ENCODE assay signal across 1 cellular context in the genomic region with DNA sequence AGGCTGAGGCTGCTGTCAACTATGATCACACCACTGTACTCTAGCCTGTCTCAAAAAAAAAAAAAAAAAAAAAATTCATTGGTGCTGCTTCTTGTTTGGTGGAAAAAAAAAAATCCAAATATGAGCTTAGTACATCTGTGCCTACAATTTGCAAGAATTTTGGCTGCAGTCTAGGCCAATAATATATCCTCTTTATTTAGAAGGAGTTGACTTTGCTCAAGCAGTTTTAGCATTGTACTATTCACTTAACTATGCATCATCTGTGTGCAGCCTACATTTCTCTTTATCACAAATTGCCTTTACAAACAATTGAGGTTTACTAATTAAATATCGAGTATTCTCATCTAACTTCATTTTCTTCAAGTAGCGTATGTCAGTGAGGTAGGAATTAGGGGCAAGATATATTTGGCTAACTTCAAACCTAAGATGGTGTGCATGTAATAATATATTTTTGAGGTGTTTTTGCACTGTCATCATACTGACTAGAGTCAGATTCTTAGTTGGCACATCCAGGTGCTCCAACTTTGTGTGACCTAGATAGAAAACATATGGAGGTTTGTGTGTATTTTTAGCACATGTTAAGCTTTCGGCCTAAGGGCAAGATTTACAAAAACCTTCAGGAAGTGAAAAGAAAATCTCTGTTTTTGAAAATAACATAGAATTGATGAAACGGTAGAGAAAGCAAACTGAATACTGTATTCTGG.
TF ChIP-seq lines count a peak whose summit lies in the region.

No MANE protein-coding gene starts in this region.

TF ChIP-seq in GM12878, 131 proteins besides CTCF, POLR2A, EP300 and RAD21:
- TF ChIP-seq NFXL1 (IDR thresholded peaks at IDR 0.05; ENCODE audit: borderline replicate concordance), result no peak
- TF ChIP-seq ATF3 (IDR thresholded peaks at IDR 0.05; ENCODE audit: borderline replicate concordance, extremely low read depth, low read depth, low read length), result no peak
- TF ChIP-seq HSF1 (IDR thresholded peaks at IDR 0.05; ENCODE audit: low read depth, low read length), result no peak
- no peak for TF ChIP-seq NR2C1 (IDR thresholded peaks at IDR 0.05)
- TF ChIP-seq MXI1 (IDR thresholded peaks at IDR 0.05; ENCODE audit: low read depth, low read length), result no peak
- TF ChIP-seq, protein P1, sequence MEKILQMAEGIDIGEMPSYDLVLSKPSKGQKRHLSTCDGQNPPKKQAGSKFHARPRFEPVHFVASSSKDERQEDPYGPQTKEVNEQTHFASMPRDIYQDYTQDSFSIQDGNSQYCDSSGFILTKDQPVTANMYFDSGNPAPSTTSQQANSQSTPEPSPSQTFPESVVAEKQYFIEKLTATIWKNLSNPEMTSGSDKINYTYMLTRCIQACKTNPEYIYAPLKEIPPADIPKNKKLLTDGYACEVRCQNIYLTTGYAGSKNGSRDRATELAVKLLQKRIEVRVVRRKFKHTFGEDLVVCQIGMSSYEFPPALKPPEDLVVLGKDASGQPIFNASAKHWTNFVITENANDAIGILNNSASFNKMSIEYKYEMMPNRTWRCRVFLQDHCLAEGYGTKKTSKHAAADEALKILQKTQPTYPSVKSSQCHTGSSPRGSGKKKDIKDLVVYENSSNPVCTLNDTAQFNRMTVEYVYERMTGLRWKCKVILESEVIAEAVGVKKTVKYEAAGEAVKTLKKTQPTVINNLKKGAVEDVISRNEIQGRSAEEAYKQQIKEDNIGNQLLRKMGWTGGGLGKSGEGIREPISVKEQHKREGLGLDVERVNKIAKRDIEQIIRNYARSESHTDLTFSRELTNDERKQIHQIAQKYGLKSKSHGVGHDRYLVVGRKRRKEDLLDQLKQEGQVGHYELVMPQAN (conservative IDR thresholded peaks at IDR 0.05), result no peak
- TF ChIP-seq CREM (IDR thresholded peaks at IDR 0.05; ENCODE audit: low read depth), result no peak
- TF ChIP-seq SMARCA5 (IDR thresholded peaks at IDR 0.05), result no peak
- TF ChIP-seq FOXM1 (IDR thresholded peaks at IDR 0.05; ENCODE audit: low read depth, low read length), result no peak
- TF ChIP-seq CREB1 (IDR thresholded peaks at IDR 0.05; ENCODE audit: low read depth), result no peak
- no peak for TF ChIP-seq GATAD2B (conservative IDR thresholded peaks at IDR 0.05; ENCODE audit: low read depth)
- TF ChIP-seq CBX5 (IDR thresholded peaks at IDR 0.05; ENCODE audit: low read depth), result no peak
- no peak for TF ChIP-seq ASH2L (IDR thresholded peaks at IDR 0.05; ENCODE audit: borderline replicate concordance, low read depth)
- TF ChIP-seq MYC (IDR thresholded peaks at IDR 0.05; ENCODE audit: insufficient read depth, insufficient read length, insufficient replicate concordance, low read length, severe bottlenecking), result no peak
